8 cellular contexts compared by ENCODE assay signal in the genomic region with DNA sequence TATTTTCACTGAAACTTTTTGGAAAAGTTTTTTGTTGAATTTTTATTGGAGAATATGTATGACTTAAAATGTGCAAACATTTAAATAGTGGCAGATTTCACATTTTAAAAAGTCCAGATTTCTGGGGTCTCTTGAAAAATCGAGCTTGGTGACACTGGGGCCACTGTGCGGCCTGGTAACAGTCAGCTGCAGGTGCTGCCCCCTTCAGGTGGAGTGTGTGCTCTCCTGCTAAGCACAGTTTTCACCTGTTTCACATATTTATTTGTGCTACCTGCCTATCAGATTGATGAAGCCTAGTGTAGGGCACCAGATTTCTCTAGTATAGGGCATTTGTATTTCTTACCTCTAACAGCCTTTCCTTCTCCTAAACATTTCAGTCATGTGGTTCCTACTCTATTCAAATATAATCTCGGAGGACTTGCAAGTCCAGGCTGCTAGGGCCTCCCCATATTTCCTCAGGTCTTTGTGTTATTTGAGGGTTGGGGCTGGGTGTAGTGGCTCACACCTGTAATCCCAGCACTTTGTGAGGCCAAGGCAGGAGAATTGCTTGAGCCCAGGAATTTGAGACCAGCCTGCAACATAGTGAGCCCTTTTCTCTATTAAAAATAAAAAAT.
DNase-seq lines count a peak whose midpoint lies in the region.

No MANE protein-coding gene starts in this region.

- intact Hi-C loops in head of caudate nucleus (cut with DNase I), result no loop called here

- peak; percentile 68 for DNase-seq in activated CD8-positive, alpha-beta memory T cell treated with anti-CD3 and anti-CD28 coated beads, Interleukin-2, amount 50 U/mL, for 48 hours
- DNase-seq in activated CD8-positive, alpha-beta memory T cell treated with anti-CD3 and anti-CD28 coated beads for 24 hours, result no peak
- DNase-seq in SK-MEL-5 (ENCODE audit: low read depth, low spot score) (peak; percentile 59), head of caudate nucleus (peak in 38 of 42 donors; percentile 10 to 80 (median 48)), occipital lobe (lab: John Stamatoyannopoulos, UW) (no peak), NCI-H187 (lab: John Stamatoyannopoulos, UW) (no peak), epidermal melanocyte (ENCODE audit: insufficient read length, low spot score) (no peak)
- DNase-seq in stimulated activated CD4-positive, alpha-beta T cell treated with anti-CD3 and anti-CD28 coated beads, TNF-alpha, amount 100 ng/mL, for 48 hours (ENCODE audit: low read depth in 3 of 3), result peak in 2 of 3 donors; percentile 22 to 44

- in situ Hi-C loops in SK-MEL-5 (cut with HindIII; ENCODE audit: low pct_unique_long_range_greater_than_20kb, low sequenced_read_pairs), result no loop called here

Comparison
In these comparisons a context has a peak if more than half of its experiments do, and no peak if none do; other contexts are left out.
1. DNase-seq: peak in activated CD8-positive, alpha-beta memory T cell treated with anti-CD3 and anti-CD28 coated beads, Interleukin-2, amount 50 U/mL, for 48 hours (single experiment), SK-MEL-5 (single experiment), head of caudate nucleus (38 of 42) and stimulated activated CD4-positive, alpha-beta T cell treated with anti-CD3 and anti-CD28 coated beads, TNF-alpha, amount 100 ng/mL, for 48 hours (2 of 3); none in activated CD8-positive, alpha-beta memory T cell treated with anti-CD3 and anti-CD28 coated beads for 24 hours (single experiment), occipital lobe (single experiment), NCI-H187 (0 of 2) and epidermal melanocyte (single experiment).